Comparison of ENCODE assay signal across 2 cellular contexts in genomic region chr1:162536511-162536910, GRCh38.
TF ChIP-seq lines count a peak whose summit lies in the region.

No MANE protein-coding gene starts in this region.

TF ChIP-seq in SK-N-SH, 30 proteins besides CTCF, POLR2A, EP300 and RAD21:
- TF ChIP-seq, protein P1, sequence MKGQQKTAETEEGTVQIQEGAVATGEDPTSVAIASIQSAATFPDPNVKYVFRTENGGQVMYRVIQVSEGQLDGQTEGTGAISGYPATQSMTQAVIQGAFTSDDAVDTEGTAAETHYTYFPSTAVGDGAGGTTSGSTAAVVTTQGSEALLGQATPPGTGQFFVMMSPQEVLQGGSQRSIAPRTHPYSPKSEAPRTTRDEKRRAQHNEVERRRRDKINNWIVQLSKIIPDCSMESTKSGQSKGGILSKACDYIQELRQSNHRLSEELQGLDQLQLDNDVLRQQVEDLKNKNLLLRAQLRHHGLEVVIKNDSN (IDR thresholded peaks at IDR 0.05; ENCODE audit: borderline replicate concordance, low read depth): no peak
- peak; percentile 43; the same call in 1 of the 2 replicates for TF ChIP-seq FOSL2 (IDR thresholded peaks at IDR 0.05; ENCODE audit: borderline replicate concordance, low read depth)
- peak; percentile 48 for TF ChIP-seq TCF12 (IDR thresholded peaks at IDR 0.05)
- TF ChIP-seq YY1 (IDR thresholded peaks at IDR 0.05; ENCODE audit: low read depth): peak; percentile 75; the same call in 1 of the 2 replicates
- no peak for TF ChIP-seq SMC3 (IDR thresholded peaks at IDR 0.05; ENCODE audit: low read depth, low read length)
- peak; percentile 14; the same call in 1 of the 2 replicates for TF ChIP-seq JUND (IDR thresholded peaks at IDR 0.05)
- peak; percentile 50 for TF ChIP-seq PBX3 (IDR thresholded peaks at IDR 0.05)

TF ChIP-seq in SK-N-SH treated with all-trans-retinoic acid at 6 μM for 48 hours, 23 proteins besides CTCF, POLR2A, EP300 and RAD21 (continued from another document):
- TF ChIP-seq TOX (CRISPR knock-in tag; IDR thresholded peaks at IDR 0.05; ENCODE audit: borderline replicate concordance): no peak
- no peak for TF ChIP-seq ISL1 (CRISPR knock-in tag; IDR thresholded peaks at IDR 0.05)
- no peak for TF ChIP-seq OSR1 (CRISPR knock-in tag; IDR thresholded peaks at IDR 0.05)
- TF ChIP-seq SNAI2 (CRISPR knock-in tag; IDR thresholded peaks at IDR 0.05): no peak
- TF ChIP-seq ARNTL (CRISPR knock-in tag; IDR thresholded peaks at IDR 0.05; ENCODE audit: borderline replicate concordance, low read depth): no peak
- no peak for TF ChIP-seq ZC3H10 (CRISPR knock-in tag; IDR thresholded peaks at IDR 0.05)
- TF ChIP-seq ZNF565 (CRISPR knock-in tag; conservative IDR thresholded peaks at IDR 0.05; ENCODE audit: low read depth): no peak
- TF ChIP-seq CSRNP3 (CRISPR knock-in tag; IDR thresholded peaks at IDR 0.05): no peak
- TF ChIP-seq POU6F1 (CRISPR knock-in tag; IDR thresholded peaks at IDR 0.05; ENCODE audit: borderline replicate concordance, low read depth): no peak
- no peak for TF ChIP-seq ZNF70 (CRISPR knock-in tag; IDR thresholded peaks at IDR 0.05)
- TF ChIP-seq CSDC2 (CRISPR knock-in tag; IDR thresholded peaks at IDR 0.05): no peak
- no peak for TF ChIP-seq GLIS3 (CRISPR knock-in tag; IDR thresholded peaks at IDR 0.05)
- no peak for TF ChIP-seq ZFP30 (CRISPR knock-in tag; IDR thresholded peaks at IDR 0.05)
- TF ChIP-seq PPARA (CRISPR knock-in tag; IDR thresholded peaks at IDR 0.05; ENCODE audit: borderline replicate concordance): no peak
- TF ChIP-seq TSHZ2 (CRISPR knock-in tag; IDR thresholded peaks at IDR 0.05): no peak
- TF ChIP-seq ESRRG (CRISPR knock-in tag; IDR thresholded peaks at IDR 0.05): no peak
- TF ChIP-seq ZFP3 (CRISPR knock-in tag; IDR thresholded peaks at IDR 0.05): no peak
- TF ChIP-seq TCF4 (CRISPR knock-in tag; IDR thresholded peaks at IDR 0.05; ENCODE audit: borderline replicate concordance): no peak
